In genomic region chr2:108215794-108216211, GRCh38 we compare ENCODE assay signal across 9 cellular contexts. TPM values are rescaled to one million over a fixed set of nuclear protein-coding genes. Genes with fewer than 3 reads are reported as not detected.
DNase-seq lines count a peak whose midpoint lies in the region; ATAC-seq, FAIRE-seq and TF ChIP-seq lines count a peak whose summit lies in the region.
"Had no signal": no experiment of that assay in that cellular context is flagged by ENCODE, and none has a peak within 500 bp of the region (broad histone marks: within the 10 kb centered on the region; RNA-seq: fewer than 3 reads in every experiment).

No MANE protein-coding gene starts in this region.

- TF ChIP-seq CTCF in D721Med (IDR thresholded peaks at IDR 0.05; ENCODE audit: insufficient read depth, missing control alignments) (peak; percentile 6), HL-60 (IDR thresholded peaks at IDR 0.05; ENCODE audit: insufficient read depth, low read length) (peak; percentile 9)

- ATAC-seq in left ventricle myocardium superior (peak; percentile 17), HG02973 (IDR thresholded peaks at IDR 0.05; ENCODE audit: unreplicated experiment) (no peak)

- H3K27me3 ChIP-seq in HL-60 (ENCODE audit: insufficient read depth, poor library complexity, severe bottlenecking) (no peaks in the 10 kb centered on the region), SJCRH30 (no peaks in the 10 kb centered on the region)

- H3K27ac ChIP-seq in HL-60 (replicated peaks) (no peak overlapping the region), SJCRH30 (no peak overlapping the region)

- no peak for FAIRE-seq in D721Med (lab: Jason Lieb, UNC)

- no peaks in the 10 kb centered on the region for H3K9me3 ChIP-seq in SJCRH30 (replicated peaks)

- no peak for DNase-seq in D721Med (ENCODE audit: insufficient read length, low spot score)
- peak; percentile 21 to 35 for DNase-seq in HL-60 (ENCODE audit: low read depth in 1 of 2, low spot score in 1 of 2)
- DNase-seq in SJCRH30, result peak; percentile 13 to 48
- no peak for DNase-seq in left ventricle myocardium superior
- DNase-seq in stimulated activated CD4-positive, alpha-beta T cell treated with anti-CD3 and anti-CD28 coated beads, Interleukin-12 subunit alpha, Interleukin-12 subunit beta, amount 100 ng/mL, for 4 hours, result no peak
- no peak for DNase-seq in epidermal melanocyte (ENCODE audit: insufficient read length, low spot score)
- DNase-seq in NCI-H1436 treated with DMSO at 0.1 percent for 48 hours (lab: John Stamatoyannopoulos, UW), result no peak

- H3K4me3 ChIP-seq in HL-60 (replicated peaks; ENCODE audit: insufficient read depth, low read length) (no peak overlapping the region), SJCRH30 (no peak overlapping the region)

- H3K4me1 ChIP-seq in SJCRH30, result no peaks in the 10 kb centered on the region

- H3K36me3 ChIP-seq in SJCRH30, result no peaks in the 10 kb centered on the region

- intact Hi-C loops in left ventricle myocardium superior (cut with micrococcal nuclease), result no loop called here

RNA-seq across cellular contexts. Expression of gene SULT1C3, which starts 24.0 kb away (rescaled TPM):
- not detected in 2 replicates for total RNA-seq in SJCRH30 (2014; rRNA removed; shearing (Covaris generic))
- not detected for total RNA-seq in left ventricle myocardium superior
- total RNA-seq: temporal lobe had no signal

Comparison
In these comparisons a context has a peak if more than half of its experiments do, and no peak if none do; other contexts are left out.
1. DNase-seq: peak in HL-60 (2 of 2) and SJCRH30 (2 of 2); none in D721Med (single experiment), left ventricle myocardium superior (single experiment), stimulated activated CD4-positive, alpha-beta T cell treated with anti-CD3 and anti-CD28 coated beads, Interleukin-12 subunit alpha, Interleukin-12 subunit beta, amount 100 ng/mL, for 4 hours (single experiment), epidermal melanocyte (single experiment) and NCI-H1436 treated with DMSO at 0.1 percent for 48 hours (single experiment).